ENCODE assay signal across 9 cellular contexts in genomic region chr9:41074356-41074942, GRCh38. TPM values are rescaled to one million over a fixed set of nuclear protein-coding genes. Genes with fewer than 3 reads are reported as not detected.
A peak's percentile ranks its signal among the peaks of the same experiment; 100 is the strongest.
DNase-seq lines count a peak whose midpoint lies in the region; ATAC-seq and TF ChIP-seq lines count a peak whose summit lies in the region.
"Not testable (repeated sequence)": the region's sequence is repeated elsewhere in the genome, so short reads cannot be mapped to it uniquely, and the experiment has no call there.
"Had no signal": no experiment of that assay in that cellular context is flagged by ENCODE, and none has a peak within 500 bp of the region (broad histone marks: within the 10 kb centered on the region; RNA-seq: fewer than 3 reads in every experiment).

No MANE protein-coding gene starts in this region.

- H3K4me3 ChIP-seq in DOHH2 (ENCODE audit: low read length) = peak overlapping the region; percentile 63
- H3K4me3 ChIP-seq in heart left ventricle = peak overlapping the region; percentile 44 to 88 (median 70)
- H3K4me3 ChIP-seq in subcutaneous abdominal adipose tissue (ENCODE audit: low read depth in 1 of 5, low read length in 5 of 5) = peak overlapping the region; percentile 26 to 82 (median 65)

- H4K20me1 ChIP-seq in DOHH2 (ENCODE audit: control insufficient read depth, insufficient read depth, low read depth, low read length) = not testable (repeated sequence)

- H3K79me2 ChIP-seq in DOHH2 (ENCODE audit: control insufficient read depth, low read length) = not testable (repeated sequence)

- peaks cover 11% of the 10 kb centered on the region for H3K27me3 ChIP-seq in DOHH2 (ENCODE audit: control insufficient read depth, low read length)
- H3K27me3 ChIP-seq in heart left ventricle = peaks cover 0 to 20% (median 0%) of the 10 kb centered on the region in 9 donors
- H3K27me3 ChIP-seq in subcutaneous abdominal adipose tissue (ENCODE audit: control insufficient read depth in 5 of 5, insufficient read depth in 4 of 5, low read length in 5 of 5) = not testable (repeated sequence)

- peak overlapping the region; percentile 65 for H3K4me3 Mint-ChIP-seq in T-helper 1 cell treated with Interleukin-12 subunit alpha and Interleukin-12 subunit beta and Interleukin-4 antibody, amounts not matched to agents 30 μg/mL and 1 μg/mL, for 36 hours
- H3K4me3 Mint-ChIP-seq in brain (peak overlapping the region; percentile 80 to 89 (median 81)), naive B cell (peak overlapping the region in 7 of 8 donors; percentile 57 to 87 (median 78))

- not testable (repeated sequence) for H3K9me3 ChIP-seq in DOHH2 (ENCODE audit: control insufficient read depth, insufficient read depth, low read length); heart left ventricle; subcutaneous abdominal adipose tissue (ENCODE audit: control insufficient read depth in 5 of 5, low read length in 5 of 5)

- H3K4me1 Mint-ChIP-seq in T-helper 1 cell treated with Interleukin-12 subunit alpha and Interleukin-12 subunit beta and Interleukin-4 antibody, amounts not matched to agents 30 μg/mL and 1 μg/mL, for 36 hours (ENCODE audit: low read depth); brain: not testable (repeated sequence)
- H3K4me1 Mint-ChIP-seq in naive B cell = peaks cover 13 to 16% (median 13%) of the 10 kb centered on the region in 3 donors

- not testable (repeated sequence) for H3F3A ChIP-seq in DOHH2 (ENCODE audit: control insufficient read depth, insufficient read depth)

- H3K4me2 ChIP-seq in DOHH2 (ENCODE audit: low read length) = peak overlapping the region; percentile 67

- peak in 1 of 2 donors; percentile 24 for TF ChIP-seq POLR2A in heart left ventricle (IDR thresholded peaks at IDR 0.05)

- ATAC-seq in GM21390 (IDR thresholded peaks at IDR 0.05; ENCODE audit: unreplicated experiment) (peak; percentile 72), HG03196 (IDR thresholded peaks at IDR 0.05; ENCODE audit: unreplicated experiment) (peak; percentile 46), heart left ventricle (peak; percentile 80 to 85 (median 84)), naive B cell (ENCODE audit: low read depth in 2 of 2) (peak; percentile 55 to 64)

- TF ChIP-seq CTCF in DOHH2 (IDR thresholded peaks at IDR 0.05; ENCODE audit: low read depth, low read length, poor library complexity, severe bottlenecking); brain (conservative IDR thresholded peaks at IDR 0.05); heart left ventricle (IDR thresholded peaks at IDR 0.05): not testable (repeated sequence)

- H3K27ac ChIP-seq in DOHH2 (ENCODE audit: low read depth, low read length); subcutaneous abdominal adipose tissue (ENCODE audit: low read depth, low read length): not testable (repeated sequence)
- peak overlapping the region in 11 of 12 donors; percentile 26 to 90 (median 72) for H3K27ac ChIP-seq in heart left ventricle

- not testable (repeated sequence) for H3K27ac Mint-ChIP-seq in T-helper 1 cell treated with Interleukin-12 subunit alpha and Interleukin-12 subunit beta and Interleukin-4 antibody, amounts not matched to agents 30 μg/mL and 1 μg/mL, for 36 hours; naive B cell
- H3K27ac Mint-ChIP-seq in brain = peak overlapping the region in 1 of 5 experiments; percentile 8

- H3K36me3 Mint-ChIP-seq in T-helper 1 cell treated with Interleukin-12 subunit alpha and Interleukin-12 subunit beta and Interleukin-4 antibody, amounts not matched to agents 30 μg/mL and 1 μg/mL, for 36 hours (ENCODE audit: low read depth); brain; naive B cell: not testable (repeated sequence)

- peaks cover 44% of the 10 kb centered on the region for H3K27me3 Mint-ChIP-seq in T-helper 1 cell treated with Interleukin-12 subunit alpha and Interleukin-12 subunit beta and Interleukin-4 antibody, amounts not matched to agents 30 μg/mL and 1 μg/mL, for 36 hours (ENCODE audit: low read depth)
- H3K27me3 Mint-ChIP-seq in brain (peaks cover 47% of the 10 kb centered on the region), naive B cell (peaks cover 21 to 43% (median 42%) of the 10 kb centered on the region in 3 donors)

- not testable (repeated sequence) for H3K9me2 ChIP-seq in DOHH2 (replicated peaks; ENCODE audit: control insufficient read depth, low read length)

- H3K9ac ChIP-seq in subcutaneous abdominal adipose tissue (ENCODE audit: low read length in 5 of 5) = peak overlapping the region in 1 of 5 donors; percentile 12

- H3K4me1 ChIP-seq in DOHH2 (ENCODE audit: control insufficient read depth, low read length) = not testable (repeated sequence)
- H3K4me1 ChIP-seq in heart left ventricle (peaks cover 0 to 13% (median 0%) of the 10 kb centered on the region in 12 donors), subcutaneous abdominal adipose tissue (ENCODE audit: control insufficient read depth in 5 of 5, insufficient read depth in 5 of 5, low read length in 5 of 5) (peaks cover 0 to 17% (median 5%) of the 10 kb centered on the region in 5 donors)

- WGBS in heart left ventricle, 4 donors = 1 to 6% (median 3%) methylated on average over 45 to 63 of the region's 63 CpGs

- intact Hi-C loops in heart left ventricle (cut with DNase I) = not testable (repeated sequence)

- H3K9me3 Mint-ChIP-seq in T-helper 1 cell treated with Interleukin-12 subunit alpha and Interleukin-12 subunit beta and Interleukin-4 antibody, amounts not matched to agents 30 μg/mL and 1 μg/mL, for 36 hours; brain; naive B cell: not testable (repeated sequence)

- not testable (repeated sequence) for H3K36me3 ChIP-seq in DOHH2 (ENCODE audit: control insufficient read depth, low read length); heart left ventricle; subcutaneous abdominal adipose tissue (ENCODE audit: control insufficient read depth in 5 of 5, insufficient read depth in 5 of 5, low read length in 5 of 5)

- DNase-seq in heart left ventricle (peak; percentile 27 to 74 (median 43)), naive B cell (peak; percentile 10)

RNA-seq across cellular contexts. Expression of gene FOXD4L6, which starts 54.0 kb away (rescaled TPM):
- polyA plus RNA-seq in brain (ENCODE audit: insufficient read depth, low read depth, low replicate concordance) = 0.51 TPM
- not detected for total RNA-seq in heart left ventricle
- not detected for polyA plus RNA-seq in heart left ventricle
- not detected for polyA plus RNA-seq in naive B cell (ENCODE audit: low read depth in 6 of 6)
- total RNA-seq: G401 had no signal
